In the genomic region with DNA sequence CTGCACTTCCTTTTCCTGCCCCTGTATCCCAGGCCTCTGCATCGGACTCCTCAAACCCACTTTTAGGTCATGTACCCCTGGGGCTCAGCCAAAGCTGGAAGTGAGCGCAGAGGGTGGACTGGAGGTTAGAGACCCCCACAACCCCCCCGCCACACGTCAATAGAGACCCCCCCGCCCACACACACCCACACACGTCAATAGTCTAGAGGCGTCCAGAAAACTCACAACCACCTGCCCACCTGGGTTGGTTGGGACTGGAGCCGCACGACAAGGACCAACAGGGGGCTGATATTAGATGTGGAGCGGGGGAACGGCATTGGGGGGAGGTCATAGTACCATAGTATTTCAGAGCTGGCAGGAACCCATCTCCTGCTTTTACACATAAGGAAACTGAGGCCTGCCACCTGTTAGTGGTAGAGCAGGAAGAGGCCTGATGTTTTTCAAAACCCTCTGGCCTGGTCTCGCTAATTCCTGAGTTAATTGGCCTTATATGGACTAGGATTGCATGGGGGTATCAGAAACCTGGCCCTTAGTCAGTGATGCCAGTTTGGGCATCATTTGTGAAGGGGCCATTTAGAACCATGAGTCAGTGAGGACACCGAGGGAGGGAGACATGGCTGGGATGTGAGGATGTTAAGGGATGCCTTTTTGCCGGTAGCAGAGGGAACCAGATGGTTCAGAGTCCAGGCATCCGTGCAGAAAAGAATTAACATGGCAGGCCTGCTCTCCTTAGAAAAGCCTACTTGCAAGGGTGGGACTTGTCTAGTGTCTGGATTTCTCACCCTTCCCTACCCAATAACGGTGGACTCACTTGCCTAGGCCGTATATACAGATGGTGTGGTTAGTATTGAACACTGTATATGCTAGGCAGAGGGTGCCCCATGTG, we compare ENCODE assay signal across 8 cellular contexts. TPM values are rescaled to one million over a fixed set of nuclear protein-coding genes. Genes with fewer than 3 reads are reported as not detected.
A peak's percentile ranks its signal among the peaks of the same experiment; 100 is the strongest.
DNase-seq lines count a peak whose midpoint lies in the region; ATAC-seq and TF ChIP-seq lines count a peak whose summit lies in the region.

No MANE protein-coding gene starts in this region.

- POLR2A ChIA-PET in CD8-positive, alpha-beta memory T cell (lab: Charles Lee): interaction anchor here (1.0 to 1.8 kb wide), 3 partner anchors 19 to 147 kb away, joined by 3 to 10 read pairs (median 4); a partner anchor contains a TSS

- H3K27ac Mint-ChIP-seq in CD8-positive, alpha-beta memory T cell: peak overlapping the region in 5 of 8 donors; percentile 18 to 96 (median 71)
- peak overlapping the region; percentile 64 for H3K27ac Mint-ChIP-seq in osteocyte (ENCODE audit: unreplicated experiment)

- CTCF ChIA-PET in CD8-positive, alpha-beta memory T cell (lab: Charles Lee): interaction anchor here (1.8 kb wide), 1 partner anchor 21 kb away, joined by 15 read pairs; no protein-coding TSS in a partner anchor

- no peak for TF ChIP-seq POLR2A in erythroblast (IDR thresholded peaks at IDR 0.05; ENCODE audit: low read length)

- DNase-seq in CD8-positive, alpha-beta memory T cell: no peak
- peak; percentile 17 for DNase-seq in NCI-H446 treated with DMSO at 0.1 percent for 48 hours (lab: John Stamatoyannopoulos, UW)
- DNase-seq in effector memory CD4-positive, alpha-beta T cell: no peak
- no peak for DNase-seq in osteocyte (ENCODE audit: extremely low spot score, unreplicated experiment)
- DNase-seq in erythroblast (lab: John Stamatoyannopoulos, UW): no peak
- no peak for DNase-seq in NCI-H1930 (lab: John Stamatoyannopoulos, UW)
- no peak for DNase-seq in NOMO-1 (lab: John Stamatoyannopoulos, UW; ENCODE audit: unreplicated experiment in 2 of 2)

- peaks cover 22 to 46% (median 40%) of the 10 kb centered on the region in 3 donors for H3K4me1 Mint-ChIP-seq in CD8-positive, alpha-beta memory T cell
- peaks cover 13% of the 10 kb centered on the region for H3K4me1 Mint-ChIP-seq in osteocyte (ENCODE audit: unreplicated experiment)

- H3K4me1 ChIP-seq in CD8-positive, alpha-beta memory T cell (ENCODE audit: insufficient read depth, low read length): peaks cover 25% of the 10 kb centered on the region
- H3K4me1 ChIP-seq in effector memory CD4-positive, alpha-beta T cell (ENCODE audit: control insufficient read depth, insufficient read depth, low read length, poor library complexity, severe bottlenecking): peaks cover 14% of the 10 kb centered on the region

- H3K4me3 Mint-ChIP-seq in CD8-positive, alpha-beta memory T cell: peak overlapping the region; percentile 49 to 88 (median 82)
- peak overlapping the region; percentile 74 for H3K4me3 Mint-ChIP-seq in osteocyte (ENCODE audit: unreplicated experiment)

- H3K9me3 ChIP-seq in CD8-positive, alpha-beta memory T cell (ENCODE audit: low read length): no peaks in the 10 kb centered on the region
- H3K9me3 ChIP-seq in effector memory CD4-positive, alpha-beta T cell (ENCODE audit: control insufficient read depth, low read length): no peaks in the 10 kb centered on the region

- ATAC-seq in GM19328 (IDR thresholded peaks at IDR 0.05; ENCODE audit: unreplicated experiment): no peak

- H3K36me3 ChIP-seq in CD8-positive, alpha-beta memory T cell (ENCODE audit: insufficient read depth, low read length): no peaks in the 10 kb centered on the region
- no peaks in the 10 kb centered on the region for H3K36me3 ChIP-seq in effector memory CD4-positive, alpha-beta T cell (ENCODE audit: control insufficient read depth, insufficient read depth, low read length)

- H3K4me3 ChIP-seq in CD8-positive, alpha-beta memory T cell (ENCODE audit: low read length): peak overlapping the region; percentile 67
- peak overlapping the region; percentile 65 for H3K4me3 ChIP-seq in effector memory CD4-positive, alpha-beta T cell (ENCODE audit: insufficient read depth, low read depth, low read length, poor library complexity, severe bottlenecking)

- peak overlapping the region; percentile 64 for H3K27ac ChIP-seq in CD8-positive, alpha-beta memory T cell (ENCODE audit: low read depth, low read length)
- no peak overlapping the region for H3K27ac ChIP-seq in effector memory CD4-positive, alpha-beta T cell (ENCODE audit: insufficient read depth, low read length, poor library complexity, severe bottlenecking)

- TF ChIP-seq CTCF in osteocyte (IDR thresholded peaks at IDR 0.05): no peak

- no peaks in the 10 kb centered on the region for H3K36me3 Mint-ChIP-seq in CD8-positive, alpha-beta memory T cell
- no peaks in the 10 kb centered on the region for H3K36me3 Mint-ChIP-seq in osteocyte (ENCODE audit: unreplicated experiment)

- no peaks in the 10 kb centered on the region for H3K27me3 ChIP-seq in CD8-positive, alpha-beta memory T cell (ENCODE audit: insufficient read depth, low read length, poor library complexity, severe bottlenecking)
- no peaks in the 10 kb centered on the region for H3K27me3 ChIP-seq in effector memory CD4-positive, alpha-beta T cell (replicated peaks; ENCODE audit: control insufficient read depth, insufficient read depth, low read length, poor library complexity, severe bottlenecking)

- H3K27me3 Mint-ChIP-seq in CD8-positive, alpha-beta memory T cell: peaks cover 0 to 4% of the 10 kb centered on the region in 2 donors
- no peaks in the 10 kb centered on the region for H3K27me3 Mint-ChIP-seq in osteocyte (ENCODE audit: unreplicated experiment)

- no peaks in the 10 kb centered on the region for H3K9me3 Mint-ChIP-seq in CD8-positive, alpha-beta memory T cell
- H3K9me3 Mint-ChIP-seq in osteocyte (ENCODE audit: unreplicated experiment): no peaks in the 10 kb centered on the region

RNA-seq across cellular contexts. Expression of a gene that starts 1.1 kb away (rescaled TPM):
- total RNA-seq in CD8-positive, alpha-beta memory T cell: 10 to 100 TPM; 45.5 to 47.9 TPM
- 49.9 TPM for polyA plus RNA-seq in CD8-positive, alpha-beta memory T cell
- total RNA-seq in osteocyte: 55.9 and 57.8 TPM in 2 replicates

RNA-seq across cellular contexts. Expression of a gene that starts 19.1 kb away (rescaled TPM):
- 10 to 100 TPM; 16.9 to 17.8 TPM for total RNA-seq in CD8-positive, alpha-beta memory T cell
- 15.1 TPM for polyA plus RNA-seq in CD8-positive, alpha-beta memory T cell
- 9.9 and 11.4 TPM in 2 replicates for total RNA-seq in osteocyte
